ENCODE assay signal across 25 cellular contexts in genomic region chr2:144812288-144812687, GRCh38.
DNase-seq lines count a peak whose midpoint lies in the region; FAIRE-seq and TF ChIP-seq lines count a peak whose summit lies in the region.
"Had no signal": no experiment of that assay in that cellular context is flagged by ENCODE, and none has a peak within 500 bp of the region (broad histone marks: within the 10 kb centered on the region; RNA-seq: fewer than 3 reads in every experiment).

No MANE protein-coding gene starts in this region.

- TF ChIP-seq POLR2A in H54 (IDR thresholded peaks at IDR 0.05; ENCODE audit: low read depth, low read length) (no peak), vagina (IDR thresholded peaks at IDR 0.05) (no peak)

- intact Hi-C loops in vagina (cut with DNase I), result no loop called here

- H3K9ac ChIP-seq in neural cell (ENCODE audit: low read length), result no peak overlapping the region
- H3K9ac ChIP-seq: BLaER1 had no signal

- TF ChIP-seq CTCF in neural cell (IDR thresholded peaks at IDR 0.05; ENCODE audit: poor library complexity, severe bottlenecking), result no peak
- no peak for TF ChIP-seq CTCF in vagina (IDR thresholded peaks at IDR 0.05)

- TF ChIP-seq EP300 in neural cell (conservative IDR thresholded peaks at IDR 0.05; ENCODE audit: poor library complexity, severe bottlenecking), result peak; percentile 87

- no peak overlapping the region for H3K27ac ChIP-seq in neural cell (ENCODE audit: low read length)
- no peak overlapping the region for H3K27ac ChIP-seq in vagina
- H3K27ac ChIP-seq: BLaER1 had no signal

- CTCF ChIA-PET in HEK293T (lab: Yijun Ruan, JAX), result no interaction called here

- H3K36me3 ChIP-seq in neural cell (ENCODE audit: insufficient read depth, low read length), result no peaks in the 10 kb centered on the region
- no peaks in the 10 kb centered on the region for H3K36me3 ChIP-seq in vagina
- H3K36me3 ChIP-seq: BE2C, BLaER1 had no signal

- H3K4me3 ChIP-seq in neural cell (ENCODE audit: low read length) (no peak overlapping the region), vagina (no peak overlapping the region)
- H3K4me3 ChIP-seq: BLaER1, GM12878 had no signal

- H3K4me2 ChIP-seq in neural cell (ENCODE audit: low read length), result no peak overlapping the region
- H3K4me2 ChIP-seq: BLaER1 had no signal

- H3K9me3 ChIP-seq in neural cell (ENCODE audit: low read length) (no peaks in the 10 kb centered on the region), vagina (no peaks in the 10 kb centered on the region)
- H3K9me3 ChIP-seq: BE2C, BLaER1 had no signal

- no peaks in the 10 kb centered on the region for H3K79me2 ChIP-seq in neural cell (replicated peaks; ENCODE audit: insufficient read depth, low read length)

- POLR2A ChIA-PET in HEK293T (lab: Yijun Ruan, JAX), result no interaction called here

- DNase-seq in H54 (ENCODE audit: insufficient read length, low spot score) (no peak), HEK293T (ENCODE audit: extremely low spot score) (no peak), vagina (ENCODE audit: extremely low spot score in 2 of 2) (no peak)
- no peak for DNase-seq in stimulated activated CD4-positive, alpha-beta T cell treated with anti-CD3 and anti-CD28 coated beads, Interleukin-15, amount 100 ng/mL, for 24 hours
- DNase-seq: 8988T; ACHN; BE2C; C1 segment of cervical spinal cord; CD4-positive, alpha-beta memory T cell; CD4-positive, CD25-positive, alpha-beta regulatory T cell; CD8-positive, alpha-beta memory T cell; COR-L47; DMS 273 treated with DMSO at 0.1 percent for 48 hours; DMS153; DMS53; DMS79; DND-41; EL; GDM1 had no signal

- peak; percentile 71 for FAIRE-seq in H54 (lab: Jason Lieb, UNC)
- FAIRE-seq: A204.1, GM12878, GM12892, GM18507 had no signal

- H3K4me1 ChIP-seq in vagina, result no peaks in the 10 kb centered on the region
- H3K4me1 ChIP-seq: BE2C, BLaER1 had no signal

- H2AFZ ChIP-seq in neural cell (ENCODE audit: low read depth, low read length), result no peak overlapping the region

- no peaks in the 10 kb centered on the region for H4K20me1 ChIP-seq in neural cell (ENCODE audit: insufficient read depth)
- H4K20me1 ChIP-seq: BLaER1 had no signal

- H3K27me3 ChIP-seq in neural cell (ENCODE audit: insufficient read depth, low read depth, low read length) (no peaks in the 10 kb centered on the region), vagina (no peaks in the 10 kb centered on the region)
- H3K27me3 ChIP-seq: BE2C, BLaER1 had no signal

- H3K9me2 ChIP-seq in neural cell (ENCODE audit: insufficient read depth, low read length), result no peaks in the 10 kb centered on the region

- TF ChIP-seq RAD21 in neural cell (conservative IDR thresholded peaks at IDR 0.05), result no peak

- H3F3A ChIP-seq in neural cell (ENCODE audit: insufficient read depth, low read length, poor library complexity, severe bottlenecking), result no peaks in the 10 kb centered on the region

TF ChIP-seq in HEK293T, 16 proteins besides CTCF, POLR2A, EP300 and RAD21:
- TF ChIP-seq PKNOX1 (IDR thresholded peaks at IDR 0.05) (peak; percentile 41; the same call in 1 of the 2 replicates), NFRKB (IDR thresholded peaks at IDR 0.05) (no peak)

TF ChIP-seq in neural cell, 6 proteins besides CTCF, POLR2A, EP300 and RAD21:
- TF ChIP-seq REST (IDR thresholded peaks at IDR 0.05; ENCODE audit: borderline replicate concordance) (peak; percentile 28), MXI1 (conservative IDR thresholded peaks at IDR 0.05; ENCODE audit: poor library complexity, severe bottlenecking) (no peak), TAF1 (IDR thresholded peaks at IDR 0.05; ENCODE audit: low read depth) (no peak), POLR2AphosphoS5 (IDR thresholded peaks at IDR 0.05) (peak; percentile 77), EZH2 (IDR thresholded peaks at IDR 0.05; ENCODE audit: borderline replicate concordance, insufficient read depth, low read length, poor library complexity, severe bottlenecking) (no peak), SMC3 (conservative IDR thresholded peaks at IDR 0.05; ENCODE audit: poor library complexity) (no peak)
